Comparison of ENCODE assay signal across 17 cellular contexts in genomic region chr1:12049625-12050024, GRCh38. TPM values are rescaled to one million over a fixed set of nuclear protein-coding genes. Genes with fewer than 3 reads are reported as not detected.
DNase-seq lines count a peak whose midpoint lies in the region; ATAC-seq and TF ChIP-seq lines count a peak whose summit lies in the region.
"Had no signal": no experiment of that assay in that cellular context is flagged by ENCODE, and none has a peak within 500 bp of the region (broad histone marks: within the 10 kb centered on the region; RNA-seq: fewer than 3 reads in every experiment).

No MANE protein-coding gene starts in this region.

- H3F3A ChIP-seq in neural progenitor cell (ENCODE audit: low read depth), result peaks cover 5% of the 10 kb centered on the region

- peak; percentile 34 for DNase-seq in HuH-7 (ENCODE audit: low spot score)
- DNase-seq in NOMO-1 (lab: John Stamatoyannopoulos, UW; ENCODE audit: unreplicated experiment in 2 of 2), result peak; percentile 28 to 32
- DNase-seq in neural progenitor cell (ENCODE audit: low spot score), result no peak
- DNase-seq in islet precursor cell, result no peak
- no peak for DNase-seq in cerebellar nuclear complex (lab: John Stamatoyannopoulos, UW)
- DNase-seq: activated naive CD4-positive, alpha-beta T cell treated with anti-CD3 and anti-CD28 coated beads, Interleukin-2, amount 10 ng/mL, durations not matched to agents 7 days and 5 days; central memory CD4-positive, alpha-beta T cell; GF-D8; NCI-H1436 treated with DMSO at 0.1 percent for 48 hours; NCI-H524; SHP77 treated with DMSO at 0.1 percent for 48 hours; stimulated activated naive CD4-positive, alpha-beta T cell treated with Interleukin-2 at 50 U/mL for 16 hours had no signal

- H4K20me1 ChIP-seq in neural progenitor cell (ENCODE audit: low read depth), result no peaks in the 10 kb centered on the region

- no peaks in the 10 kb centered on the region for H3K9me3 Mint-ChIP-seq in neural progenitor cell
- H3K9me3 Mint-ChIP-seq: activated naive CD4-positive, alpha-beta T cell treated with anti-CD3 and anti-CD28 coated beads, Interleukin-2, amount 10 ng/mL, durations not matched to agents 7 days and 5 days had no signal

- H3K4me1 Mint-ChIP-seq in neural progenitor cell, result peaks cover 25% of the 10 kb centered on the region

- no peaks in the 10 kb centered on the region for H3K36me3 ChIP-seq in neural progenitor cell
- H3K36me3 ChIP-seq: neutrophil had no signal

- H3K27me3 Mint-ChIP-seq in neural progenitor cell (ENCODE audit: insufficient read depth, low read depth), result peaks cover 7% of the 10 kb centered on the region

- no peak overlapping the region for H3K27ac Mint-ChIP-seq in neural progenitor cell
- H3K27ac Mint-ChIP-seq: activated naive CD4-positive, alpha-beta T cell treated with anti-CD3 and anti-CD28 coated beads, Interleukin-2, amount 10 ng/mL, durations not matched to agents 7 days and 5 days had no signal

- ATAC-seq in GM21447 (IDR thresholded peaks at IDR 0.05; ENCODE audit: unreplicated experiment), result no peak

- no peaks in the 10 kb centered on the region for H3K79me2 ChIP-seq in neural progenitor cell (ENCODE audit: low read depth)

- no peak overlapping the region for H3K4me2 ChIP-seq in neural progenitor cell

- peaks cover 6% of the 10 kb centered on the region for H3K4me1 ChIP-seq in neural progenitor cell

- no peak overlapping the region for H3K9ac ChIP-seq in neural progenitor cell

- TF ChIP-seq CTCF in GM12873 (IDR thresholded peaks at IDR 0.05; ENCODE audit: insufficient read depth, low read depth, low read length, missing control alignments) (peak; percentile 46), neural progenitor cell (IDR thresholded peaks at IDR 0.05) (peak; percentile 31)

- H3K27me3 ChIP-seq in neural progenitor cell, result peaks cover 4% of the 10 kb centered on the region
- H3K27me3 ChIP-seq: neutrophil had no signal

- H3K36me3 Mint-ChIP-seq in neural progenitor cell, result no peaks in the 10 kb centered on the region
- H3K36me3 Mint-ChIP-seq: activated naive CD4-positive, alpha-beta T cell treated with anti-CD3 and anti-CD28 coated beads, Interleukin-2, amount 10 ng/mL, durations not matched to agents 7 days and 5 days had no signal

- H3K4me3 ChIP-seq in neural progenitor cell, result no peak overlapping the region

- H3K27ac ChIP-seq in neural progenitor cell, result no peak overlapping the region
- H3K27ac ChIP-seq: epithelial cell of prostate, neutrophil had no signal

- no peaks in the 10 kb centered on the region for H3K9me3 ChIP-seq in neural progenitor cell (ENCODE audit: low read depth)
- H3K9me3 ChIP-seq: Caco-2, neutrophil had no signal

- no peak overlapping the region for H3K4me3 Mint-ChIP-seq in neural progenitor cell
- H3K4me3 Mint-ChIP-seq: activated naive CD4-positive, alpha-beta T cell treated with anti-CD3 and anti-CD28 coated beads, Interleukin-2, amount 10 ng/mL, durations not matched to agents 7 days and 5 days had no signal

- H2AFZ ChIP-seq in neural progenitor cell (replicated peaks), result no peak overlapping the region

RNA-seq across cellular contexts. Expression of gene TNFRSF8, which starts 13.5 kb away (rescaled TPM):
- total RNA-seq in neural progenitor cell (ENCODE audit: low replicate concordance), result not detected in 2 replicates
- total RNA-seq: Caco-2 had no signal

RNA-seq across cellular contexts. Expression of gene MIIP, which starts 30.3 kb away (rescaled TPM):
- 26.3 and 83.4 TPM in 2 replicates for total RNA-seq in neural progenitor cell (ENCODE audit: low replicate concordance)

Comparison
In these comparisons a context has a peak if more than half of its experiments do, and no peak if none do; other contexts are left out.
1. DNase-seq: peak in HuH-7 (single experiment) and NOMO-1 (2 of 2); none in neural progenitor cell (single experiment), islet precursor cell (single experiment) and cerebellar nuclear complex (0 of 2).